In the genomic region with DNA sequence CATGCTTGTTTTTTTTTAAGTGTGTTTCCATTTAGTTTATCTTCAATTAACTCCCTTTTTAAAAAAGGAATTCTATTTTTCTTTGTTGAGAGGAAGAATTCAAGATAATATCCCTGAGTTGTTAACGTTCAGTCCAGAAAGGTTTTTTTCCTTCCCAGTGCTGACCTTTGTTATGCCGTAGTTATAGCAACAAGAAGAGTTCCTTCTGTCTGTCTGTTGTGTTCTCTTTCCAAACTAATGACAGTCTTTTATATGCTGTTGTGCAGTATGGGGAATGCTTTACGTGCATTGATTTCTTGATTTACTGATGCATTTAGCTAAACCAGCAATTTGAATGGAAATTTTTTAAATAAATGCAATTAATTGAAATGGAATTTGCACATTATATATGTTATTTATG, we compare ENCODE assay signal across 26 cellular contexts. TPM values are rescaled to one million over a fixed set of nuclear protein-coding genes. Genes with fewer than 3 reads are reported as not detected.
DNase-seq lines count a peak whose midpoint lies in the region; ATAC-seq and TF ChIP-seq lines count a peak whose summit lies in the region.
"Had no signal": no experiment of that assay in that cellular context is flagged by ENCODE, and none has a peak within 500 bp of the region (broad histone marks: within the 10 kb centered on the region; RNA-seq: fewer than 3 reads in every experiment).

No MANE protein-coding gene starts in this region.

- peaks cover 0 to 13% (median 0%) of the 10 kb centered on the region in 9 donors for H3K27me3 ChIP-seq in heart left ventricle
- H3K27me3 ChIP-seq: ascending aorta, SJCRH30, transverse colon had no signal

- peak; percentile 9 for DNase-seq in HT-29 (ENCODE audit: low spot score)
- peak; percentile 51 for DNase-seq in NCI-H2227 (lab: John Stamatoyannopoulos, UW; ENCODE audit: unreplicated experiment)
- DNase-seq in heart left ventricle = no peak
- DNase-seq in mucosa of descending colon = no peak
- no peak for DNase-seq in activated naive CD4-positive, alpha-beta T cell treated with anti-CD3 and anti-CD28 coated beads, Interleukin-2, amount 10 ng/mL, durations not matched to agents 7 days and 5 days
- no peak for DNase-seq in DMS 273 (lab: John Stamatoyannopoulos, UW; ENCODE audit: unreplicated experiment)
- DNase-seq: activated CD4-positive, alpha-beta T cell treated with anti-CD3 and anti-CD28 coated beads for 1 hour; activated CD8-positive, alpha-beta T cell treated with anti-CD3 and anti-CD28 coated beads for 36 hours; activated naive CD8-positive, alpha-beta T cell treated with anti-CD3 and anti-CD28 coated beads for 36 hours; CD4-positive, CD25-positive, alpha-beta regulatory T cell; dorsolateral prefrontal cortex; head of caudate nucleus; left cardiac atrium; NCI-H1694 treated with DMSO at 0.1 percent for 48 hours; SJCRH30; stomach; transverse colon had no signal

- H3K4me1 Mint-ChIP-seq in activated naive CD4-positive, alpha-beta T cell treated with anti-CD3 and anti-CD28 coated beads, Interleukin-2, amount 10 ng/mL, durations not matched to agents 7 days and 5 days = no peaks in the 10 kb centered on the region
- H3K4me1 Mint-ChIP-seq: activated naive CD8-positive, alpha-beta T cell treated with anti-CD3 and anti-CD28 coated beads for 36 hours; CD4-positive, CD25-positive, alpha-beta regulatory T cell; central memory CD8-positive, alpha-beta T cell had no signal

- no peaks in the 10 kb centered on the region for H3K27me3 Mint-ChIP-seq in activated naive CD4-positive, alpha-beta T cell treated with anti-CD3 and anti-CD28 coated beads, Interleukin-2, amount 10 ng/mL, durations not matched to agents 7 days and 5 days
- H3K27me3 Mint-ChIP-seq: central memory CD8-positive, alpha-beta T cell had no signal

- CTCF ChIA-PET in activated naive CD4-positive, alpha-beta T cell treated with anti-CD3 and anti-CD28 coated beads, Interleukin-2, amount 10 ng/mL, durations not matched to agents 7 days and 5 days (lab: Charles Lee) = no interaction called here

- TF ChIP-seq CTCF in heart left ventricle (IDR thresholded peaks at IDR 0.05) = no peak
- TF ChIP-seq CTCF in mucosa of descending colon (IDR thresholded peaks at IDR 0.05) = no peak

- peak overlapping the region in 6 of 12 donors; percentile 0 to 35 (median 12) for H3K27ac ChIP-seq in heart left ventricle
- H3K27ac ChIP-seq: ascending aorta, dorsolateral prefrontal cortex, parathyroid adenoma, SJCRH30, stomach had no signal

- WGBS in heart left ventricle, 4 donors = 20 to 29% (median 26%) methylated on average over 3 of the region's 3 CpGs

- H3K4me1 ChIP-seq in heart left ventricle (peaks cover 0 to 21% (median 6%) of the 10 kb centered on the region in 12 donors), mucosa of descending colon (ENCODE audit: low read depth) (no peaks in the 10 kb centered on the region)
- H3K4me1 ChIP-seq: ascending aorta, parathyroid adenoma, SJCRH30, stomach had no signal

- H3K4me3 ChIP-seq in heart left ventricle (no peak overlapping the region), mucosa of descending colon (no peak overlapping the region)
- H3K4me3 ChIP-seq: ascending aorta, K562, SJCRH30, stomach, transverse colon had no signal

- H3K27ac Mint-ChIP-seq in activated naive CD4-positive, alpha-beta T cell treated with anti-CD3 and anti-CD28 coated beads, Interleukin-2, amount 10 ng/mL, durations not matched to agents 7 days and 5 days = no peak overlapping the region
- H3K27ac Mint-ChIP-seq: activated CD8-positive, alpha-beta T cell treated with anti-CD3 and anti-CD28 coated beads for 36 hours; activated naive CD8-positive, alpha-beta T cell treated with anti-CD3 and anti-CD28 coated beads for 36 hours; CD4-positive, CD25-positive, alpha-beta regulatory T cell; natural killer cell treated with Interleukin-12 subunit alpha and Interleukin-12 subunit beta and Interleukin-15 and Interleukin-18, amount 100 ng/mL, for 72 hours had no signal

- no peaks in the 10 kb centered on the region for H3K36me3 Mint-ChIP-seq in activated naive CD4-positive, alpha-beta T cell treated with anti-CD3 and anti-CD28 coated beads, Interleukin-2, amount 10 ng/mL, durations not matched to agents 7 days and 5 days
- H3K36me3 Mint-ChIP-seq: activated naive CD8-positive, alpha-beta T cell treated with anti-CD3 and anti-CD28 coated beads for 36 hours; CD4-positive, CD25-positive, alpha-beta regulatory T cell; natural killer cell treated with Interleukin-12 subunit alpha and Interleukin-12 subunit beta and Interleukin-15 and Interleukin-18, amount 100 ng/mL, for 72 hours had no signal

- H3K9me3 ChIP-seq in heart left ventricle (no peaks in the 10 kb centered on the region), mucosa of descending colon (no peaks in the 10 kb centered on the region)
- H3K9me3 ChIP-seq: ascending aorta, SJCRH30, stomach, transverse colon had no signal

- ATAC-seq in heart left ventricle (peak; percentile 46 to 92 (median 82)), mucosa of descending colon (peak; percentile 90), HG03039 (IDR thresholded peaks at IDR 0.05; ENCODE audit: unreplicated experiment) (no peak)
- ATAC-seq: activated CD8-positive, alpha-beta T cell treated with anti-CD3 and anti-CD28 coated beads for 36 hours; K562; natural killer cell treated with Interleukin-12 subunit alpha and Interleukin-12 subunit beta and Interleukin-15 and Interleukin-18, amount 100 ng/mL, for 72 hours; Panc1; sciatic nerve had no signal

- no peak overlapping the region for H3K4me3 Mint-ChIP-seq in activated naive CD4-positive, alpha-beta T cell treated with anti-CD3 and anti-CD28 coated beads, Interleukin-2, amount 10 ng/mL, durations not matched to agents 7 days and 5 days
- H3K4me3 Mint-ChIP-seq: activated CD8-positive, alpha-beta T cell treated with anti-CD3 and anti-CD28 coated beads for 36 hours; activated naive CD8-positive, alpha-beta T cell treated with anti-CD3 and anti-CD28 coated beads for 36 hours; CD4-positive, CD25-positive, alpha-beta regulatory T cell; central memory CD8-positive, alpha-beta T cell; natural killer cell treated with Interleukin-12 subunit alpha and Interleukin-12 subunit beta and Interleukin-15 and Interleukin-18, amount 100 ng/mL, for 72 hours had no signal

- H3K36me3 ChIP-seq in heart left ventricle (no peaks in the 10 kb centered on the region), mucosa of descending colon (ENCODE audit: low read depth) (no peaks in the 10 kb centered on the region)
- H3K36me3 ChIP-seq: ascending aorta, SJCRH30, stomach, transverse colon had no signal

- H3K9me3 Mint-ChIP-seq in activated naive CD4-positive, alpha-beta T cell treated with anti-CD3 and anti-CD28 coated beads, Interleukin-2, amount 10 ng/mL, durations not matched to agents 7 days and 5 days = no peaks in the 10 kb centered on the region
- H3K9me3 Mint-ChIP-seq: activated CD8-positive, alpha-beta T cell treated with anti-CD3 and anti-CD28 coated beads for 36 hours; activated naive CD8-positive, alpha-beta T cell treated with anti-CD3 and anti-CD28 coated beads for 36 hours; central memory CD8-positive, alpha-beta T cell; natural killer cell treated with Interleukin-12 subunit alpha and Interleukin-12 subunit beta and Interleukin-15 and Interleukin-18, amount 100 ng/mL, for 72 hours had no signal

- no peak for TF ChIP-seq POLR2A in heart left ventricle (IDR thresholded peaks at IDR 0.05)

- intact Hi-C loops in heart left ventricle (cut with DNase I) = no loop called here
- intact Hi-C loops in mucosa of descending colon (cut with DNase I, micrococcal nuclease) = no loop called here

RNA-seq across cellular contexts. Expression of a gene that starts 6.6 kb away (rescaled TPM):
- total RNA-seq in HT-29 (2014; rRNA removed; shearing (Covaris generic)) = 0.21 and 0.56 TPM in 2 replicates
- 1 to 10 TPM; 1.9 to 7.3 (median 4.1) TPM for total RNA-seq in heart left ventricle
- 1 to 10 TPM in 1 of 2 donors, under 1 TPM in 1; 0.58 to 1.2 TPM for polyA plus RNA-seq in heart left ventricle
- 1 to 10 TPM in 2 of 3 donors, under 1 TPM in 1; 0.96 to 4.2 (median 1.7) TPM for total RNA-seq in mucosa of descending colon
- total RNA-seq: activated CD8-positive, alpha-beta T cell treated with anti-CD3 and anti-CD28 coated beads for 36 hours; ascending aorta; CD4-positive, CD25-positive, alpha-beta regulatory T cell; K562; MCF 10A; natural killer cell treated with Interleukin-12 subunit alpha and Interleukin-12 subunit beta and Interleukin-15 and Interleukin-18, amount 100 ng/mL, for 72 hours had no signal
- polyA plus RNA-seq: CD4-positive, CD25-positive, alpha-beta regulatory T cell; K562 had no signal

Comparison
In these comparisons a context has a peak if more than half of its experiments do, and no peak if none do; other contexts are left out.
1. DNase-seq: peak in HT-29 (single experiment) and NCI-H2227 (single experiment); none in heart left ventricle (0 of 5), mucosa of descending colon (0 of 3), activated naive CD4-positive, alpha-beta T cell treated with anti-CD3 and anti-CD28 coated beads, Interleukin-2, amount 10 ng/mL, durations not matched to agents 7 days and 5 days (single experiment) and DMS 273 (single experiment).